ENCODE assay signal across 8 cellular contexts in genomic region chr18:47283476-47283875, GRCh38. TPM values are rescaled to one million over a fixed set of nuclear protein-coding genes. Genes with fewer than 3 reads are reported as not detected.
A peak's percentile ranks its signal among the peaks of the same experiment; 100 is the strongest.
DNase-seq lines count a peak whose midpoint lies in the region; ATAC-seq and TF ChIP-seq lines count a peak whose summit lies in the region.

No MANE protein-coding gene starts in this region.

- H3K27me3 ChIP-seq in A673 (replicated peaks; ENCODE audit: insufficient read depth, low read depth, low read length, poor library complexity) (peaks cover 33% of the 10 kb centered on the region), sigmoid colon (peaks cover 0 to 3% (median 0%) of the 10 kb centered on the region in 3 donors)

- POLR2A ChIA-PET in A673 (lab: Charles Lee; ENCODE audit: low non-redundant PET) = no interaction called here

- no peaks in the 10 kb centered on the region for H3K4me1 Mint-ChIP-seq in effector memory CD8-positive, alpha-beta T cell (ENCODE audit: low read depth in 2 of 2)

- H3K4me3 Mint-ChIP-seq in effector memory CD8-positive, alpha-beta T cell = no peak overlapping the region

- TF ChIP-seq POLR2A in sigmoid colon (IDR thresholded peaks at IDR 0.05) = no peak

- H3K4me3 ChIP-seq in A673 (ENCODE audit: low read depth, low read length, poor library complexity, severe bottlenecking) (no peak overlapping the region), epithelial cell of proximal tubule (ENCODE audit: low read depth, low read length) (no peak overlapping the region), sigmoid colon (no peak overlapping the region)

- DNase-seq in A673 (ENCODE audit: low spot score) (peak; percentile 67), NCI-H82 (lab: John Stamatoyannopoulos, UW) (peak; percentile 65), epithelial cell of proximal tubule (ENCODE audit: low read depth) (no peak), sigmoid colon (no peak), NK-92 (lab: John Stamatoyannopoulos, UW; ENCODE audit: unreplicated experiment) (no peak)
- no peak for DNase-seq in stimulated activated CD8-positive, alpha-beta memory T cell treated with anti-CD3 and anti-CD28 coated beads, Interleukin-4, amount 100 ng/mL, for 48 hours
- no peak for DNase-seq in effector memory CD8-positive, alpha-beta T cell

- H3K27me3 Mint-ChIP-seq in effector memory CD8-positive, alpha-beta T cell = peaks cover 46 to 51% of the 10 kb centered on the region in 2 donors

- no peaks in the 10 kb centered on the region for H3K36me3 Mint-ChIP-seq in effector memory CD8-positive, alpha-beta T cell (ENCODE audit: insufficient read depth)

- WGBS in sigmoid colon, 2 donors = 35 to 47% methylated on average over 5 of the region's 5 CpGs

- H3K9me3 Mint-ChIP-seq in effector memory CD8-positive, alpha-beta T cell = no peaks in the 10 kb centered on the region

- H3K27ac ChIP-seq in A673 (ENCODE audit: low read depth, low read length, poor library complexity, severe bottlenecking) = no peak overlapping the region
- no peak overlapping the region for H3K27ac ChIP-seq in sigmoid colon

- H3K36me3 ChIP-seq in A673 (ENCODE audit: insufficient read depth, low read length, poor library complexity, severe bottlenecking) (no peaks in the 10 kb centered on the region), sigmoid colon (no peaks in the 10 kb centered on the region)

- intact Hi-C loops in A673 (cut with micrococcal nuclease; ENCODE audit: unreplicated experiment) = loop anchor here (2.0 to 10.0 kb wide), 2 partner anchors 183 to 471 kb away; no protein-coding TSS in a partner anchor
- intact Hi-C loops in sigmoid colon (cut with DNase I) = no loop called here

- CTCF ChIA-PET in A673 (lab: Charles Lee) = interaction anchor here (0.7 kb wide), 1 partner anchor 53 kb away, joined by 5 read pairs; no protein-coding TSS in a partner anchor

- H3K4me1 ChIP-seq in A673 (ENCODE audit: insufficient read depth, low read length, poor library complexity, severe bottlenecking) = no peaks in the 10 kb centered on the region
- H3K4me1 ChIP-seq in sigmoid colon = no peaks in the 10 kb centered on the region

- no peak for TF ChIP-seq EP300 in sigmoid colon (IDR thresholded peaks at IDR 0.05)

- H3K9me3 ChIP-seq in A673 (ENCODE audit: low read depth, low read length, poor library complexity, severe bottlenecking) (no peaks in the 10 kb centered on the region), sigmoid colon (no peaks in the 10 kb centered on the region)

- BruUV-seq in A673 (replicated peaks; lab: Mats Ljungman, UMichigan) = no TSS peak

- H3K27ac Mint-ChIP-seq in effector memory CD8-positive, alpha-beta T cell = no peak overlapping the region

- TF ChIP-seq CTCF in A673 (conservative IDR thresholded peaks at IDR 0.05; ENCODE audit: low read depth, low read length) (peak; percentile 70), GM12873 (IDR thresholded peaks at IDR 0.05; ENCODE audit: insufficient read depth, low read depth, low read length, missing control alignments) (peak; percentile 48), epithelial cell of proximal tubule (conservative IDR thresholded peaks at IDR 0.05; ENCODE audit: low read depth, low read length) (peak; percentile 77), sigmoid colon (IDR thresholded peaks at IDR 0.05) (no peak)

- ATAC-seq in effector memory CD8-positive, alpha-beta T cell (replicated peaks) = no peak

RNA-seq across cellular contexts. Expression of gene SKOR2, which starts 32.0 kb away (rescaled TPM):
- total RNA-seq in A673 (2021) (not detected in 2 replicates), epithelial cell of proximal tubule (not detected in 2 replicates), sigmoid colon (not detected)
- not detected for polyA plus RNA-seq in sigmoid colon

Comparison
In these comparisons a context has a peak if more than half of its experiments do, and no peak if none do; other contexts are left out.
1. DNase-seq: peak in A673 (single experiment) and NCI-H82 (single experiment); none in epithelial cell of proximal tubule (single experiment), stimulated activated CD8-positive, alpha-beta memory T cell treated with anti-CD3 and anti-CD28 coated beads, Interleukin-4, amount 100 ng/mL, for 48 hours (single experiment), effector memory CD8-positive, alpha-beta T cell (0 of 3), sigmoid colon (single experiment) and NK-92 (single experiment).
2. CTCF ChIP-seq: peak in A673 (single experiment), GM12873 (single experiment) and epithelial cell of proximal tubule (single experiment); none in sigmoid colon (0 of 4).